In genomic region chr1:168603501-168604107, GRCh38 we compare ENCODE assay signal across 8 cellular contexts. TPM values are rescaled to one million over a fixed set of nuclear protein-coding genes. Genes with fewer than 3 reads are reported as not detected.
A peak's percentile ranks its signal among the peaks of the same experiment; 100 is the strongest.
DNase-seq lines count a peak whose midpoint lies in the region; ATAC-seq and TF ChIP-seq lines count a peak whose summit lies in the region.

No MANE protein-coding gene starts in this region.

- H3K4me2 ChIP-seq in neural progenitor cell: no peak overlapping the region

- no peak overlapping the region for H3K4me3 ChIP-seq in LNCaP clone FGC (ENCODE audit: low read depth, low read length)
- H3K4me3 ChIP-seq in fibroblast of the aortic adventitia (ENCODE audit: low read depth, low read length): no peak overlapping the region
- H3K4me3 ChIP-seq in neural progenitor cell: no peak overlapping the region

- H3K4me1 Mint-ChIP-seq in neural progenitor cell: peaks cover 1% of the 10 kb centered on the region

- H2AFZ ChIP-seq in neural progenitor cell (replicated peaks): no peak overlapping the region

- H4K20me1 ChIP-seq in neural progenitor cell (ENCODE audit: low read depth): no peaks in the 10 kb centered on the region

- no peak overlapping the region for H3K4me3 Mint-ChIP-seq in neural progenitor cell

- TF ChIP-seq CTCF in LNCaP clone FGC (IDR thresholded peaks at IDR 0.05; ENCODE audit: control insufficient read depth, extremely low read depth, insufficient read depth) (peak; percentile 97), fibroblast of the aortic adventitia (IDR thresholded peaks at IDR 0.05; ENCODE audit: insufficient read depth, low read length) (peak; percentile 86), neural progenitor cell (IDR thresholded peaks at IDR 0.05) (peak; percentile 88)

- no peak overlapping the region for H3K9ac ChIP-seq in neural progenitor cell

- H3K4me1 ChIP-seq in neural progenitor cell: no peaks in the 10 kb centered on the region

- H3K9me3 Mint-ChIP-seq in neural progenitor cell: no peaks in the 10 kb centered on the region

- H3K79me2 ChIP-seq in neural progenitor cell (ENCODE audit: low read depth): no peaks in the 10 kb centered on the region

- peaks cover 3% of the 10 kb centered on the region for H3K27me3 Mint-ChIP-seq in neural progenitor cell (ENCODE audit: insufficient read depth, low read depth)

- ATAC-seq in GM19397 (IDR thresholded peaks at IDR 0.05; ENCODE audit: unreplicated experiment): peak; percentile 61

- no peaks in the 10 kb centered on the region for H3K27me3 ChIP-seq in neural progenitor cell

- H3K36me3 Mint-ChIP-seq in neural progenitor cell: no peaks in the 10 kb centered on the region

- H3K36me3 ChIP-seq in neural progenitor cell: no peaks in the 10 kb centered on the region

- H3K27ac ChIP-seq in neural progenitor cell: no peak overlapping the region
- H3K27ac ChIP-seq in substantia nigra (ENCODE audit: low read depth, low read length, poor library complexity, severe bottlenecking): no peak overlapping the region

- H3K9me3 ChIP-seq in neural progenitor cell (ENCODE audit: low read depth): no peaks in the 10 kb centered on the region

- DNase-seq in AML-193 (lab: John Stamatoyannopoulos, UW): peak; percentile 32 to 44
- DNase-seq in LNCaP clone FGC (ENCODE audit: low read depth): peak; percentile 57
- peak; percentile 57 for DNase-seq in RKO (ENCODE audit: low spot score)
- peak; percentile 41 for DNase-seq in activated T-helper 1 cell treated with Interleukin-2 at 50 U/mL for 16 hours (ENCODE audit: low read depth)
- DNase-seq in fibroblast of the aortic adventitia (ENCODE audit: low read depth): peak; percentile 76
- DNase-seq in neural progenitor cell (ENCODE audit: low spot score): peak; percentile 91
- peak in 45 of 49 donors; percentile 10 to 84 (median 65) for DNase-seq in substantia nigra (lab: John Stamatoyannopoulos, UW)

- H3F3A ChIP-seq in neural progenitor cell (ENCODE audit: low read depth): no peaks in the 10 kb centered on the region

- H3K27ac Mint-ChIP-seq in neural progenitor cell: no peak overlapping the region

RNA-seq across cellular contexts. Expression of gene XCL1, which starts 27.2 kb away (rescaled TPM):
- not detected in 2 replicates for total RNA-seq in fibroblast of the aortic adventitia (ENCODE audit: low replicate concordance)
- 0.59 TPM in 1 of 2 replicates, not detected in the other for total RNA-seq in neural progenitor cell (ENCODE audit: low replicate concordance)

RNA-seq across cellular contexts. Expression of gene XCL2, which starts 59.8 kb away (rescaled TPM):
- total RNA-seq in fibroblast of the aortic adventitia (ENCODE audit: low replicate concordance) (not detected in 2 replicates), neural progenitor cell (ENCODE audit: low replicate concordance) (not detected in 2 replicates)

Comparison
In these comparisons a context has a peak if more than half of its experiments do, and no peak if none do; other contexts are left out.
1. DNase-seq: peak in every context shown above with its lines; median percentile 91 in neural progenitor cell; 76 in fibroblast of the aortic adventitia; 65 in substantia nigra; 57 in LNCaP clone FGC; 57 in RKO; 41 in activated T-helper 1 cell treated with Interleukin-2 at 50 U/mL for 16 hours; 38 in AML-193.